17 cellular contexts compared by ENCODE assay signal in genomic region chr3:108117245-108117644, GRCh38. TPM values are rescaled to one million over a fixed set of nuclear protein-coding genes. Genes with fewer than 3 reads are reported as not detected.
DNase-seq lines count a peak whose midpoint lies in the region; ATAC-seq and TF ChIP-seq lines count a peak whose summit lies in the region.
"Had no signal": no experiment of that assay in that cellular context is flagged by ENCODE, and none has a peak within 500 bp of the region (broad histone marks: within the 10 kb centered on the region; RNA-seq: fewer than 3 reads in every experiment).

No MANE protein-coding gene starts in this region.

- H3K27me3 Mint-ChIP-seq in activated CD4-positive, alpha-beta T cell treated with anti-CD3 and anti-CD28 coated beads for 36 hours, result no peaks in the 10 kb centered on the region
- H3K27me3 Mint-ChIP-seq in stimulated activated memory B cell treated with anti-CD40 and anti-IgM and Interleukin-4, amounts not matched to agents 10 μg/mL and 1 μg/mL and 100 μg/mL, for 72 hours, result no peaks in the 10 kb centered on the region
- H3K27me3 Mint-ChIP-seq: activated CD4-positive, alpha-beta memory T cell treated with anti-CD3 and anti-CD28 coated beads for 36 hours had no signal

- CTCF ChIA-PET in activated CD4-positive, alpha-beta T cell treated with anti-CD3 and anti-CD28 coated beads for 36 hours (lab: Charles Lee), result interaction anchor here (0.8 to 2.6 kb wide), 3 partner anchors 12 to 211 kb away, joined by 3 to 10 read pairs (median 7); no protein-coding TSS in a partner anchor

- peak overlapping the region; percentile 66 for H3K27ac Mint-ChIP-seq in activated CD4-positive, alpha-beta T cell treated with anti-CD3 and anti-CD28 coated beads for 36 hours
- peak overlapping the region; percentile 52 for H3K27ac Mint-ChIP-seq in stimulated activated memory B cell treated with anti-CD40 and anti-IgM and Interleukin-4, amounts not matched to agents 10 μg/mL and 1 μg/mL and 100 μg/mL, for 72 hours
- H3K27ac Mint-ChIP-seq: activated CD4-positive, alpha-beta memory T cell treated with anti-CD3 and anti-CD28 coated beads for 36 hours had no signal

- intact Hi-C loops in activated CD4-positive, alpha-beta T cell treated with anti-CD3 and anti-CD28 coated beads for 36 hours (cut with DNase I, micrococcal nuclease), result loop anchor here in 1 of 2 experiments (2.0 kb wide), 1 partner anchor 16 kb away; no protein-coding TSS in a partner anchor

- H3K9me3 Mint-ChIP-seq in activated CD4-positive, alpha-beta T cell treated with anti-CD3 and anti-CD28 coated beads for 36 hours (ENCODE audit: low read depth), result peaks cover 6% of the 10 kb centered on the region
- H3K9me3 Mint-ChIP-seq in stimulated activated memory B cell treated with anti-CD40 and anti-IgM and Interleukin-4, amounts not matched to agents 10 μg/mL and 1 μg/mL and 100 μg/mL, for 72 hours, result no peaks in the 10 kb centered on the region
- H3K9me3 Mint-ChIP-seq: activated CD4-positive, alpha-beta memory T cell treated with anti-CD3 and anti-CD28 coated beads for 36 hours had no signal

- H3K4me3 Mint-ChIP-seq in activated CD4-positive, alpha-beta T cell treated with anti-CD3 and anti-CD28 coated beads for 36 hours, result no peak overlapping the region
- H3K4me3 Mint-ChIP-seq in stimulated activated memory B cell treated with anti-CD40 and anti-IgM and Interleukin-4, amounts not matched to agents 10 μg/mL and 1 μg/mL and 100 μg/mL, for 72 hours, result no peak overlapping the region
- H3K4me3 Mint-ChIP-seq: activated CD4-positive, alpha-beta memory T cell treated with anti-CD3 and anti-CD28 coated beads for 36 hours had no signal

- TF ChIP-seq CTCF in GM10266 (IDR thresholded peaks at IDR 0.05; ENCODE audit: control insufficient read depth, insufficient read depth, low read depth, missing control alignments), result no peak

- ATAC-seq in activated CD4-positive, alpha-beta T cell treated with anti-CD3 and anti-CD28 coated beads for 36 hours, result peak; percentile 53
- ATAC-seq in stimulated activated memory B cell treated with anti-CD40 and anti-IgM and Interleukin-4, amounts not matched to agents 10 μg/mL and 1 μg/mL and 100 μg/mL, for 72 hours, result peak; percentile 36
- ATAC-seq: A549, lower lobe of right lung had no signal

- H3K4me1 Mint-ChIP-seq in activated CD4-positive, alpha-beta T cell treated with anti-CD3 and anti-CD28 coated beads for 36 hours, result peaks cover 41% of the 10 kb centered on the region
- H3K4me1 Mint-ChIP-seq in stimulated activated memory B cell treated with anti-CD40 and anti-IgM and Interleukin-4, amounts not matched to agents 10 μg/mL and 1 μg/mL and 100 μg/mL, for 72 hours, result peaks cover 31% of the 10 kb centered on the region

- POLR2A ChIA-PET in activated CD4-positive, alpha-beta T cell treated with anti-CD3 and anti-CD28 coated beads for 36 hours (lab: Charles Lee), result interaction anchor here (2.4 kb wide), 1 partner anchor 25 kb away, joined by 9 read pairs; no protein-coding TSS in a partner anchor

- no peaks in the 10 kb centered on the region for H3K36me3 Mint-ChIP-seq in activated CD4-positive, alpha-beta T cell treated with anti-CD3 and anti-CD28 coated beads for 36 hours (ENCODE audit: low read depth)
- no peaks in the 10 kb centered on the region for H3K36me3 Mint-ChIP-seq in stimulated activated memory B cell treated with anti-CD40 and anti-IgM and Interleukin-4, amounts not matched to agents 10 μg/mL and 1 μg/mL and 100 μg/mL, for 72 hours
- H3K36me3 Mint-ChIP-seq: activated CD4-positive, alpha-beta memory T cell treated with anti-CD3 and anti-CD28 coated beads for 36 hours had no signal

- DNase-seq in activated CD4-positive, alpha-beta T cell treated with anti-CD3 and anti-CD28 coated beads for 36 hours, result peak; percentile 28
- no peak for DNase-seq in activated CD4-positive, alpha-beta T cell treated with anti-CD3 and anti-CD28 coated beads for 1 hour
- DNase-seq in HPDE6-E6E7 (ENCODE audit: extremely low spot score) (peak; percentile 41), astrocyte of the hippocampus (ENCODE audit: low read depth, low spot score) (peak; percentile 28), HuH-7 (ENCODE audit: low spot score) (no peak), GM10266 (ENCODE audit: extremely low spot score) (no peak)
- no peak for DNase-seq in stimulated activated naive CD4-positive, alpha-beta T cell treated with Interleukin-2 at 50 U/mL for 16 hours (lab: John Stamatoyannopoulos, UW)
- DNase-seq: activated CD4-positive, alpha-beta memory T cell treated with anti-CD3 and anti-CD28 coated beads for 36 hours; amygdala; DMS53; effector memory CD4-positive, alpha-beta T cell; heart right ventricle; lower lobe of right lung; NCI-H524; stomach had no signal

RNA-seq across cellular contexts. Expression of gene CD47, which starts 26.4 kb away (rescaled TPM):
- 100 to 1,000 TPM in 1 of 2 experiments, 10 to 100 TPM in 1; 58.6 to 104 TPM for total RNA-seq in activated CD4-positive, alpha-beta T cell treated with anti-CD3 and anti-CD28 coated beads for 36 hours

Comparison
In these comparisons a context has a peak if more than half of its experiments do, and no peak if none do; other contexts are left out.
1. DNase-seq: peak in activated CD4-positive, alpha-beta T cell treated with anti-CD3 and anti-CD28 coated beads for 36 hours (single experiment), HPDE6-E6E7 (single experiment) and astrocyte of the hippocampus (single experiment); none in activated CD4-positive, alpha-beta T cell treated with anti-CD3 and anti-CD28 coated beads for 1 hour (single experiment), HuH-7 (single experiment), GM10266 (single experiment) and stimulated activated naive CD4-positive, alpha-beta T cell treated with Interleukin-2 at 50 U/mL for 16 hours (single experiment).